Comparison of ENCODE assay signal across 23 cellular contexts in genomic region chr15:38247336-38247735, GRCh38. TPM values are rescaled to one million over a fixed set of nuclear protein-coding genes. Genes with fewer than 3 reads are reported as not detected.
DNase-seq lines count a peak whose midpoint lies in the region; ATAC-seq, FAIRE-seq and TF ChIP-seq lines count a peak whose summit lies in the region.
"Had no signal": no experiment of that assay in that cellular context is flagged by ENCODE, and none has a peak within 500 bp of the region (broad histone marks: within the 10 kb centered on the region; RNA-seq: fewer than 3 reads in every experiment).

No MANE protein-coding gene starts in this region.

- peaks cover 17 to 53% of the 10 kb centered on the region in 2 donors for H3K27me3 Mint-ChIP-seq in natural killer cell (ENCODE audit: low read depth in 2 of 2)

- no peaks in the 10 kb centered on the region for H3K36me3 Mint-ChIP-seq in natural killer cell
- H3K36me3 Mint-ChIP-seq: CD4-positive, CD25-positive, alpha-beta regulatory T cell had no signal

- no peak for ATAC-seq in natural killer cell
- ATAC-seq: GM12878 had no signal

- H3K27me3 ChIP-seq in left ventricle myocardium inferior (ENCODE audit: low read depth) (no peaks in the 10 kb centered on the region), right atrium auricular region (no peaks in the 10 kb centered on the region)

- no peak overlapping the region for H3K4me3 Mint-ChIP-seq in natural killer cell
- H3K4me3 Mint-ChIP-seq: CD4-positive, CD25-positive, alpha-beta regulatory T cell had no signal

- intact Hi-C loops in left ventricle myocardium inferior (cut with micrococcal nuclease) = no loop called here
- intact Hi-C loops in natural killer cell (cut with micrococcal nuclease) = no loop called here

- H3K27ac Mint-ChIP-seq in natural killer cell = no peak overlapping the region
- H3K27ac Mint-ChIP-seq: CD4-positive, CD25-positive, alpha-beta regulatory T cell had no signal

- no peaks in the 10 kb centered on the region for H3K9me3 ChIP-seq in left ventricle myocardium inferior (replicated peaks)
- H3K9me3 ChIP-seq in right atrium auricular region = no peaks in the 10 kb centered on the region

- H3K27ac ChIP-seq in left ventricle myocardium inferior (replicated peaks) = peak overlapping the region; percentile 4
- H3K27ac ChIP-seq in right atrium auricular region = no peak overlapping the region
- H3K27ac ChIP-seq: 22Rv1 had no signal

- no peak for DNase-seq in left ventricle myocardium inferior
- DNase-seq in right atrium auricular region (ENCODE audit: low spot score) = no peak
- DNase-seq in fibroblast of peridontal ligament (ENCODE audit: extremely low read depth) = peak; percentile 25
- DNase-seq in GM10266 (ENCODE audit: extremely low spot score) = no peak
- DNase-seq in HTR-8/SVneo (ENCODE audit: insufficient read length, low spot score) = no peak
- no peak for DNase-seq in natural killer cell
- DNase-seq: CD4-positive, CD25-positive, alpha-beta regulatory T cell; HCEC 1CT; Karpas-422; MV-4-11; NCI-H1105; NCI-H1436 treated with DMSO at 0.1 percent for 48 hours; NCI-H187 treated with DMSO at 0.1 percent for 48 hours; NCI-H2107; NCI-H774; Right ventricle myocardium superior; RPMI8226 had no signal

- H3K4me1 Mint-ChIP-seq in natural killer cell = peaks cover 12% of the 10 kb centered on the region in 2 donors

- H3K36me3 ChIP-seq in left ventricle myocardium inferior (no peaks in the 10 kb centered on the region), right atrium auricular region (no peaks in the 10 kb centered on the region)

- no peak for FAIRE-seq in HTR-8/SVneo (lab: Jason Lieb, UNC)
- FAIRE-seq: D721Med, G401.6, GM12878, H1 had no signal

- TF ChIP-seq CTCF in left ventricle myocardium inferior (IDR thresholded peaks at IDR 0.05; ENCODE audit: borderline replicate concordance) (no peak), right atrium auricular region (IDR thresholded peaks at IDR 0.05) (no peak), GM10266 (IDR thresholded peaks at IDR 0.05; ENCODE audit: control insufficient read depth, insufficient read depth, low read depth, missing control alignments) (no peak), natural killer cell (IDR thresholded peaks at IDR 0.05) (no peak)

- peaks cover 19% of the 10 kb centered on the region for H3K4me1 ChIP-seq in left ventricle myocardium inferior
- peaks cover 0 to 6% of the 10 kb centered on the region in 2 donors for H3K4me1 ChIP-seq in right atrium auricular region

- H3K9me3 Mint-ChIP-seq in natural killer cell = no peaks in the 10 kb centered on the region

- H3K4me3 ChIP-seq in left ventricle myocardium inferior (no peak overlapping the region), right atrium auricular region (no peak overlapping the region)
- H3K4me3 ChIP-seq: GM12878 had no signal

TF ChIP-seq in PFSK-1, 5 proteins besides CTCF, POLR2A, EP300 and RAD21:
- TF ChIP-seq POLR2AphosphoS5 (IDR thresholded peaks at IDR 0.05; ENCODE audit: low read depth, low read length) = no peak
- peak in 1 of 2 experiments; percentile 66; a peak in 1 of 4 replicates for TF ChIP-seq REST (IDR thresholded peaks at IDR 0.05; ENCODE audit: insufficient read depth in 1 of 2, low read depth in 2 of 2, low read length in 2 of 2)
- no peak for TF ChIP-seq TAF1 (IDR thresholded peaks at IDR 0.05; ENCODE audit: borderline replicate concordance, insufficient read depth, low read length)
- TF ChIP-seq SIN3A (IDR thresholded peaks at IDR 0.05; ENCODE audit: borderline replicate concordance, insufficient read depth, low read length) = no peak
- TF ChIP-seq FOXP2 (optimal IDR thresholded peaks at IDR 0.05; ENCODE audit: borderline replicate concordance, extremely low read depth, extremely low read length, insufficient read depth) = peak; percentile 16

RNA-seq across cellular contexts. Expression of gene SPRED1, which starts 5.3 kb away (rescaled TPM):
- total RNA-seq in left ventricle myocardium inferior (8.7 TPM), right atrium auricular region (10 to 100 TPM in 1 of 2 donors, 1 to 10 TPM in 1; 9.4 to 10.9 TPM), natural killer cell (1 to 10 TPM; 1.1 to 2.0 (median 1.5) TPM)
- 56.1 TPM for polyA plus RNA-seq in PFSK-1 (2012; ENCODE audit: insufficient read length, low read depth)
- total RNA-seq: CD4-positive, CD25-positive, alpha-beta regulatory T cell had no signal
